ENCODE assay signal across 7 cellular contexts in genomic region chr6:135880066-135880972, GRCh38. TPM values are rescaled to one million over a fixed set of nuclear protein-coding genes. Genes with fewer than 3 reads are reported as not detected.
DNase-seq lines count a peak whose midpoint lies in the region; ATAC-seq and TF ChIP-seq lines count a peak whose summit lies in the region.

No MANE protein-coding gene starts in this region.

- H3K27me3 Mint-ChIP-seq in T-helper 17 cell = no peaks in the 10 kb centered on the region

- ATAC-seq in GM19043 (IDR thresholded peaks at IDR 0.05; ENCODE audit: low read depth, unreplicated experiment) (peak; percentile 95), HG03095 (IDR thresholded peaks at IDR 0.05; ENCODE audit: unreplicated experiment) (peak; percentile 92), T-helper 17 cell (peak; percentile 94)

- peak in 2 of 3 donors; percentile 10 to 14 for DNase-seq in T-helper 17 cell
- no peak for DNase-seq in breast epithelium (ENCODE audit: low spot score in 2 of 2)
- no peak for DNase-seq in vagina (ENCODE audit: extremely low spot score in 2 of 2)
- DNase-seq in WERI-Rb-1 = no peak

- TF ChIP-seq POLR2A in breast epithelium (IDR thresholded peaks at IDR 0.05) (no peak), vagina (IDR thresholded peaks at IDR 0.05) (no peak)

- H3K9me3 ChIP-seq in T-helper 17 cell (ENCODE audit: control insufficient read depth, low read length, poor library complexity, severe bottlenecking) = no peaks in the 10 kb centered on the region
- H3K9me3 ChIP-seq in breast epithelium = no peaks in the 10 kb centered on the region
- H3K9me3 ChIP-seq in muscle layer of duodenum (ENCODE audit: control insufficient read depth in 1 of 2, low read length in 2 of 2) = no peaks in the 10 kb centered on the region
- no peaks in the 10 kb centered on the region for H3K9me3 ChIP-seq in vagina
- H3K9me3 ChIP-seq in WERI-Rb-1 (ENCODE audit: severe bottlenecking) = no peaks in the 10 kb centered on the region

- H3K27me3 ChIP-seq in breast epithelium (no peaks in the 10 kb centered on the region), muscle layer of duodenum (ENCODE audit: low read depth, low read length) (no peaks in the 10 kb centered on the region), vagina (no peaks in the 10 kb centered on the region), WERI-Rb-1 (ENCODE audit: insufficient read depth, low read depth, severe bottlenecking) (no peaks in the 10 kb centered on the region)

- H3K4me3 ChIP-seq in breast epithelium = peak overlapping the region in 2 of 3 donors; percentile 11 to 30
- H3K4me3 ChIP-seq in muscle layer of duodenum (ENCODE audit: low read depth in 1 of 2, low read length in 2 of 2) = peak overlapping the region; percentile 12 to 37
- peak overlapping the region in 1 of 2 donors; percentile 10 for H3K4me3 ChIP-seq in vagina
- no peak overlapping the region for H3K4me3 ChIP-seq in WERI-Rb-1 (ENCODE audit: low read depth, low read length)

- H3K4me1 ChIP-seq in breast epithelium = no peaks in the 10 kb centered on the region
- H3K4me1 ChIP-seq in muscle layer of duodenum (ENCODE audit: control insufficient read depth in 1 of 2, insufficient read depth in 2 of 2, low read length in 2 of 2) = peaks cover 0 to 3% of the 10 kb centered on the region in 2 donors
- no peaks in the 10 kb centered on the region for H3K4me1 ChIP-seq in vagina

- H3K36me3 Mint-ChIP-seq in T-helper 17 cell (ENCODE audit: low read depth) = peaks cover 3% of the 10 kb centered on the region

- no peaks in the 10 kb centered on the region for H3K36me3 ChIP-seq in breast epithelium
- H3K36me3 ChIP-seq in muscle layer of duodenum (ENCODE audit: control insufficient read depth in 1 of 2, insufficient read depth in 2 of 2, low read length in 2 of 2) = no peaks in the 10 kb centered on the region
- no peaks in the 10 kb centered on the region for H3K36me3 ChIP-seq in vagina
- H3K36me3 ChIP-seq in WERI-Rb-1 = no peaks in the 10 kb centered on the region

- peak overlapping the region; percentile 94 for H3K4me3 Mint-ChIP-seq in T-helper 17 cell

- H3K4me1 Mint-ChIP-seq in T-helper 17 cell = peaks cover 25% of the 10 kb centered on the region

- peak overlapping the region; percentile 17 to 41 for H3K27ac ChIP-seq in breast epithelium
- H3K27ac ChIP-seq in muscle layer of duodenum (ENCODE audit: low read length) = peak overlapping the region; percentile 77
- peak overlapping the region; percentile 60 for H3K27ac ChIP-seq in vagina
- no peak overlapping the region for H3K27ac ChIP-seq in WERI-Rb-1

- no peak for TF ChIP-seq CTCF in breast epithelium (IDR thresholded peaks at IDR 0.05)
- TF ChIP-seq CTCF in vagina (IDR thresholded peaks at IDR 0.05) = no peak
- no peak for TF ChIP-seq CTCF in WERI-Rb-1 (IDR thresholded peaks at IDR 0.05; ENCODE audit: low read depth, low read length)

- H3K27ac Mint-ChIP-seq in T-helper 17 cell = peak overlapping the region; percentile 100

- intact Hi-C loops in breast epithelium (cut with DNase I; ENCODE audit: low total_unique reads) (no loop called here), vagina (cut with DNase I) (no loop called here)

RNA-seq across cellular contexts. Expression of gene PDE7B, which starts 28.8 kb away (rescaled TPM):
- under 1 TPM; 0.18 to 0.25 TPM for total RNA-seq in T-helper 17 cell
- 1 to 10 TPM; 3.4 to 5.2 (median 5.1) TPM for total RNA-seq in breast epithelium
- 6.9 TPM for total RNA-seq in vagina

Comparison
In these comparisons a context has a peak if more than half of its experiments do, and no peak if none do; other contexts are left out.
1. DNase-seq: peak in T-helper 17 cell (2 of 3); none in breast epithelium (0 of 2), vagina (0 of 2) and WERI-Rb-1 (single experiment).
2. Peak in every context shown above with its lines, with median percentiles within 50 percentile points of each other: ATAC-seq.